Comparison of ENCODE assay signal across 8 cellular contexts in genomic region chr9:131382850-131383729, GRCh38. TPM values are rescaled to one million over a fixed set of nuclear protein-coding genes. Genes with fewer than 3 reads are reported as not detected.
A peak's percentile ranks its signal among the peaks of the same experiment; 100 is the strongest.
DNase-seq lines count a peak whose midpoint lies in the region; ATAC-seq and TF ChIP-seq lines count a peak whose summit lies in the region.

No MANE protein-coding gene starts in this region.

- POLR2A ChIA-PET in A673 (lab: Charles Lee; ENCODE audit: low non-redundant PET): no interaction called here

- DNase-seq in A673 (ENCODE audit: low spot score): peak; percentile 67
- peak; percentile 35 for DNase-seq in LoVo (ENCODE audit: low spot score)
- peak in 1 of 2 donors; percentile 73 for DNase-seq in heart right ventricle
- no peak for DNase-seq in sciatic nerve (ENCODE audit: low spot score)

- ATAC-seq in heart right ventricle (peak; percentile 90 to 97 (median 96)), sciatic nerve (peak; percentile 96), GM21717 (IDR thresholded peaks at IDR 0.05; ENCODE audit: unreplicated experiment) (no peak), HG03025 (IDR thresholded peaks at IDR 0.05; ENCODE audit: low FRiP score, unreplicated experiment) (no peak)
- ATAC-seq in stimulated activated memory B cell treated with anti-CD40 and anti-IgM and Interleukin-4, amounts not matched to agents 10 μg/mL and 1 μg/mL and 100 μg/mL, for 72 hours: no peak

- WGBS in heart right ventricle, 2 donors: 48 to 50% methylated on average over 19 of the region's 19 CpGs

- no peaks in the 10 kb centered on the region for H3K36me3 Mint-ChIP-seq in stimulated activated memory B cell treated with anti-CD40 and anti-IgM and Interleukin-4, amounts not matched to agents 10 μg/mL and 1 μg/mL and 100 μg/mL, for 72 hours

- H3K27me3 ChIP-seq in A673 (replicated peaks; ENCODE audit: insufficient read depth, low read depth, low read length, poor library complexity): no peaks in the 10 kb centered on the region
- no peaks in the 10 kb centered on the region for H3K27me3 ChIP-seq in heart right ventricle

- H3K4me3 Mint-ChIP-seq in stimulated activated memory B cell treated with anti-CD40 and anti-IgM and Interleukin-4, amounts not matched to agents 10 μg/mL and 1 μg/mL and 100 μg/mL, for 72 hours: no peak overlapping the region

- H3K27me3 Mint-ChIP-seq in stimulated activated memory B cell treated with anti-CD40 and anti-IgM and Interleukin-4, amounts not matched to agents 10 μg/mL and 1 μg/mL and 100 μg/mL, for 72 hours: no peaks in the 10 kb centered on the region

- no peak overlapping the region for H3K4me3 ChIP-seq in A673 (ENCODE audit: low read depth, low read length, poor library complexity, severe bottlenecking)
- no peak overlapping the region for H3K4me3 ChIP-seq in heart right ventricle

- H3K36me3 ChIP-seq in A673 (ENCODE audit: insufficient read depth, low read length, poor library complexity, severe bottlenecking): no peaks in the 10 kb centered on the region
- H3K36me3 ChIP-seq in heart right ventricle: no peaks in the 10 kb centered on the region

- no peaks in the 10 kb centered on the region for H3K9me3 Mint-ChIP-seq in stimulated activated memory B cell treated with anti-CD40 and anti-IgM and Interleukin-4, amounts not matched to agents 10 μg/mL and 1 μg/mL and 100 μg/mL, for 72 hours

- no peak overlapping the region for H3K27ac Mint-ChIP-seq in stimulated activated memory B cell treated with anti-CD40 and anti-IgM and Interleukin-4, amounts not matched to agents 10 μg/mL and 1 μg/mL and 100 μg/mL, for 72 hours

- CTCF ChIA-PET in A673 (lab: Charles Lee): no interaction called here

- H3K4me1 ChIP-seq in A673 (ENCODE audit: insufficient read depth, low read length, poor library complexity, severe bottlenecking): peaks cover 15% of the 10 kb centered on the region
- H3K4me1 ChIP-seq in heart right ventricle: peaks cover 0 to 23% (median 14%) of the 10 kb centered on the region in 9 donors

- no TSS peak for BruUV-seq in A673 (replicated peaks; lab: Mats Ljungman, UMichigan)

- no peaks in the 10 kb centered on the region for H3K4me1 Mint-ChIP-seq in stimulated activated memory B cell treated with anti-CD40 and anti-IgM and Interleukin-4, amounts not matched to agents 10 μg/mL and 1 μg/mL and 100 μg/mL, for 72 hours

- TF ChIP-seq CTCF in A673 (conservative IDR thresholded peaks at IDR 0.05; ENCODE audit: low read depth, low read length) (no peak), VCaP (conservative IDR thresholded peaks at IDR 0.05) (no peak), heart right ventricle (IDR thresholded peaks at IDR 0.05) (no peak)

- H3K9me3 ChIP-seq in A673 (ENCODE audit: low read depth, low read length, poor library complexity, severe bottlenecking): no peaks in the 10 kb centered on the region
- H3K9me3 ChIP-seq in heart right ventricle: no peaks in the 10 kb centered on the region

- H3K27ac ChIP-seq in A673 (ENCODE audit: low read depth, low read length, poor library complexity, severe bottlenecking): peak overlapping the region; percentile 27
- peak overlapping the region; percentile 73 for H3K27ac ChIP-seq in VCaP
- peak overlapping the region in 9 of 10 donors; percentile 23 to 84 (median 64) for H3K27ac ChIP-seq in heart right ventricle

- intact Hi-C loops in A673 (cut with micrococcal nuclease; ENCODE audit: unreplicated experiment) (no loop called here), heart right ventricle (cut with DNase I) (no loop called here), sciatic nerve (cut with DNase I) (no loop called here)

RNA-seq across cellular contexts. Expression of gene PRRC2B, which starts 10.8 kb away (rescaled TPM):
- 317 and 318 TPM in 2 replicates for total RNA-seq in A673 (2021)
- 100 to 1,000 TPM; 107 to 153 (median 132) TPM for total RNA-seq in heart right ventricle
- 10 to 100 TPM; 26.4 to 77.1 TPM for polyA plus RNA-seq in heart right ventricle
- 252 TPM for total RNA-seq in sciatic nerve

Comparison
In these comparisons a context has a peak if more than half of its experiments do, and no peak if none do; other contexts are left out.
1. ATAC-seq: peak in heart right ventricle (8 of 8) and sciatic nerve (single experiment); none in GM21717 (single experiment), stimulated activated memory B cell treated with anti-CD40 and anti-IgM and Interleukin-4, amounts not matched to agents 10 μg/mL and 1 μg/mL and 100 μg/mL, for 72 hours (single experiment) and HG03025 (single experiment).
2. Peak in every context shown above with its lines, with median percentiles within 50 percentile points of each other: H3K27ac ChIP-seq.